13 cellular contexts compared by ENCODE assay signal in the genomic region with DNA sequence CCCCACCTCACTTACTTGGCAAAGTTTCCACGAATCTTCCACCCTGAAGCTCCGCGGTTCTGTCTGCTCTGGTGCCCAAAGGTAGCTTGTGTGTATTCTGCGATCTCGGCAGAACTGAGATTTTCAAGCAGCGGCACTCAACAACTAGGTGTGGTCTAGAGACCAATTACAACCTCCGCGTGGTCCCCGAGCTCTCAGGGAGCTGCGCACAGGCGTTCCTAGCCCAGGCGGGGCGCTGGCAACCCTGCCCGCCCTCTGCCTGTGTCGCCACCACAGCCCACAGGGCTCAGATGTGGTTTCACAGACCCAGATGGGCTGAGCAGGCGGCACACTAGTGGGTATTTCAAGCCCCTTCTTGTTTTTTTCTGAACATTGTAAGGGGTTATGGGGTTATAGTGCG. TPM values are rescaled to one million over a fixed set of nuclear protein-coding genes. Genes with fewer than 3 reads are reported as not detected.
DNase-seq lines count a peak whose midpoint lies in the region; ATAC-seq, FAIRE-seq and TF ChIP-seq lines count a peak whose summit lies in the region.
"Had no signal": no experiment of that assay in that cellular context is flagged by ENCODE, and none has a peak within 500 bp of the region (broad histone marks: within the 10 kb centered on the region; RNA-seq: fewer than 3 reads in every experiment).

No MANE protein-coding gene starts in this region.

- no CpG with 5 or more reads among the region's 17 CpGs for WGBS in H9 (ENCODE audit: extremely low coverage, insufficient read length, low lambda C conversion rate)

- CTCF ChIA-PET in PC-9 (lab: Charles Lee), result no interaction called here

- H3K36me3 ChIP-seq in GM23338 (ENCODE audit: insufficient read depth), result peaks cover 11% of the 10 kb centered on the region
- H3K36me3 ChIP-seq in kidney (ENCODE audit: control insufficient read depth in 1 of 2, insufficient read depth in 2 of 2, low read length in 2 of 2), result peaks cover 9 to 41% of the 10 kb centered on the region in 2 donors
- H3K36me3 ChIP-seq in PC-9 (ENCODE audit: low read depth), result peaks cover 12% of the 10 kb centered on the region

- H4K91ac ChIP-seq in H9 (ENCODE audit: insufficient read length, low read depth, low read length), result no peak overlapping the region

- H2BK12ac ChIP-seq in H9 (ENCODE audit: insufficient read length, low read depth, low read length), result no peak overlapping the region

- H3K4me1 Mint-ChIP-seq in GM23338, result peaks cover 26% of the 10 kb centered on the region
- H3K4me1 Mint-ChIP-seq in H9, result peaks cover 20 to 26% of the 10 kb centered on the region in 2 experiments

- H2AK5ac ChIP-seq in H9 (ENCODE audit: insufficient read length, low read length), result no peak overlapping the region

- H2BK5ac ChIP-seq in H9 (ENCODE audit: insufficient read length, low read length), result no peak overlapping the region

- H3K27ac Mint-ChIP-seq in GM23338 (no peak overlapping the region), H9 (0 out of 7 replicates have a peak overlapping the region, but pooled peaks of 1 of the 3 experiments have one; percentile 44)

- H2BK15ac ChIP-seq in H9 (ENCODE audit: low read depth, low read length), result no peak overlapping the region

- no peaks in the 10 kb centered on the region for H3K27me3 ChIP-seq in GM23338 (ENCODE audit: insufficient read depth)
- H3K27me3 ChIP-seq in PC-9 (ENCODE audit: insufficient read depth, low read depth), result no peaks in the 10 kb centered on the region
- no peaks in the 10 kb centered on the region for H3K27me3 ChIP-seq in H9 (ENCODE audit: insufficient read depth, low read length)
- H3K27me3 ChIP-seq: right lobe of liver, tibial artery had no signal

- no peak overlapping the region for H3K23ac ChIP-seq in H9 (ENCODE audit: insufficient read length, low read depth, low read length)

- H3K79me2 ChIP-seq in GM23338 (replicated peaks; ENCODE audit: insufficient read depth), result peaks cover 27% of the 10 kb centered on the region
- peaks cover 29% of the 10 kb centered on the region for H3K79me2 ChIP-seq in PC-9 (ENCODE audit: low read depth)
- peaks cover 7% of the 10 kb centered on the region; the same call in 1 of the 2 replicates for H3K79me2 ChIP-seq in H9 (ENCODE audit: insufficient read depth, low read length)

- H3K79me1 ChIP-seq in H9 (ENCODE audit: insufficient read depth, low read depth, low read length, poor library complexity, severe bottlenecking), result peaks cover 6% of the 10 kb centered on the region

- no peaks in the 10 kb centered on the region for H3K9me2 ChIP-seq in GM23338 (ENCODE audit: insufficient read depth)
- no peaks in the 10 kb centered on the region for H3K9me2 ChIP-seq in PC-9 (ENCODE audit: insufficient read depth)

- H4K8ac ChIP-seq in H9 (replicated peaks; ENCODE audit: insufficient read length, low read depth, low read length), result no peak overlapping the region

- H3K18ac ChIP-seq in H9 (ENCODE audit: insufficient read length, low read depth, low read length), result no peak overlapping the region

- no peak for DNase-seq in GM23338 (ENCODE audit: low spot score)
- peak; percentile 8 for DNase-seq in activated CD4-positive, alpha-beta T cell treated with anti-CD3 and anti-CD28 coated beads, Interleukin-2, amount 50 U/mL, for 1 hour
- peak; percentile 77 for DNase-seq in kidney
- DNase-seq in PC-9, result no peak
- DNase-seq in H9, result no peak
- DNase-seq: islet precursor cell, right lobe of liver, tibial artery had no signal

- H3F3A ChIP-seq in GM23338 (replicated peaks; ENCODE audit: low read depth) (peaks cover 15% of the 10 kb centered on the region), PC-9 (ENCODE audit: insufficient read depth, low read depth) (peaks cover 16% of the 10 kb centered on the region; the same call in 1 of the 2 replicates)

- H4K5ac ChIP-seq in H9 (ENCODE audit: insufficient read length, low read depth, low read length), result no peak overlapping the region

- H3K9me3 Mint-ChIP-seq in GM23338 (no peaks in the 10 kb centered on the region), H9 (no peaks in the 10 kb centered on the region)

- peak overlapping the region; percentile 63 for H3K4me3 Mint-ChIP-seq in GM23338
- H3K4me3 Mint-ChIP-seq in H9, result peak overlapping the region in 1 of 2 experiments; percentile 79; a peak in 3 of 5 replicates

- H3K27me3 Mint-ChIP-seq in GM23338 (ENCODE audit: insufficient read depth, low read depth, poor library complexity), result peaks cover 8% of the 10 kb centered on the region
- H3K27me3 Mint-ChIP-seq in H9 (ENCODE audit: low read depth), result no peaks in the 10 kb centered on the region; the same call in 1 of the 2 replicates

- H3K9me3 ChIP-seq in kidney (ENCODE audit: control insufficient read depth in 1 of 2, low read length in 2 of 2) (no peaks in the 10 kb centered on the region), PC-9 (ENCODE audit: insufficient read depth, low read depth) (no peaks in the 10 kb centered on the region), H9 (ENCODE audit: control insufficient read depth, low read depth, low read length) (no peaks in the 10 kb centered on the region)
- H3K9me3 ChIP-seq: right lobe of liver, tibial artery had no signal

- no peak overlapping the region; the same call in 1 of the 2 replicates for H3K4me2 ChIP-seq in GM23338
- H3K4me2 ChIP-seq in PC-9, result no peak overlapping the region
- H3K4me2 ChIP-seq in H9 (ENCODE audit: insufficient read depth, insufficient read length, low read length), result no peak overlapping the region

- no peak overlapping the region for H2AFZ ChIP-seq in GM23338
- no peak overlapping the region for H2AFZ ChIP-seq in PC-9
- H2AFZ ChIP-seq in H9 (ENCODE audit: low read length), result no peak overlapping the region

- intact Hi-C loops in kidney (cut with DNase I), result no loop called here
- intact Hi-C loops in PC-9 (cut with micrococcal nuclease; ENCODE audit: unreplicated experiment), result no loop called here

- H2BK20ac ChIP-seq in H9 (ENCODE audit: low read depth, low read length, poor library complexity, severe bottlenecking), result no peak overlapping the region

- ATAC-seq in GM23338 (no peak), GM21367 (IDR thresholded peaks at IDR 0.05; ENCODE audit: unreplicated experiment) (no peak), GM21423 (IDR thresholded peaks at IDR 0.05; ENCODE audit: unreplicated experiment) (no peak)
- ATAC-seq: right lobe of liver had no signal

- H3K36me3 Mint-ChIP-seq in GM23338 (ENCODE audit: low read depth) (peaks cover 28% of the 10 kb centered on the region), H9 (ENCODE audit: insufficient read depth in 1 of 3, low read depth in 3 of 3) (peaks cover 15 to 37% (median 23%) of the 10 kb centered on the region in 3 experiments)

- H3K27ac ChIP-seq in 22Rv1 (peak overlapping the region; percentile 95), GM23338 (ENCODE audit: low read depth) (no peak overlapping the region), kidney (ENCODE audit: low read depth in 2 of 2, low read length in 2 of 2) (no peak overlapping the region), PC-9 (no peak overlapping the region), H9 (ENCODE audit: insufficient read length, low read depth, low read length) (no peak overlapping the region)
- H3K27ac ChIP-seq: right lobe of liver had no signal

- H3K4me1 ChIP-seq in GM23338 (ENCODE audit: insufficient read depth) (peaks cover 17% of the 10 kb centered on the region), kidney (ENCODE audit: control insufficient read depth in 1 of 2, insufficient read depth in 1 of 2, low read depth in 1 of 2, low read length in 2 of 2) (peaks cover 0 to 15% of the 10 kb centered on the region in 2 donors), PC-9 (replicated peaks; ENCODE audit: insufficient read depth) (peaks cover 21% of the 10 kb centered on the region), H9 (ENCODE audit: insufficient read depth, low read length) (no peaks in the 10 kb centered on the region; the same call in 1 of the 2 replicates)

- H3K14ac ChIP-seq in H9 (ENCODE audit: insufficient read depth, low read length), result no peak overlapping the region

- no TSS peak for BruUV-seq in PC-9 (replicated peaks; lab: Mats Ljungman, UMichigan)

- H2BK120ac ChIP-seq in H9 (ENCODE audit: low read depth, low read length, poor library complexity, severe bottlenecking), result no peak overlapping the region

- peaks cover 10% of the 10 kb centered on the region for H3K23me2 ChIP-seq in H9 (ENCODE audit: insufficient read length, low read depth, low read length, poor library complexity, severe bottlenecking)

- H3K4me3 ChIP-seq in GM23338 (no peak overlapping the region), kidney (ENCODE audit: low read length in 2 of 2) (no peak overlapping the region), PC-9 (no peak overlapping the region)

- no peak overlapping the region for H3K56ac ChIP-seq in H9 (ENCODE audit: insufficient read length, low read depth, low read length)

- H4K20me1 ChIP-seq in GM23338 (replicated peaks; ENCODE audit: insufficient read depth) (peaks cover 9% of the 10 kb centered on the region; the same call in 1 of the 2 replicates), PC-9 (ENCODE audit: insufficient read depth) (peaks cover 12% of the 10 kb centered on the region; the same call in 1 of the 2 replicates), H9 (ENCODE audit: control insufficient read depth, insufficient read depth, insufficient read length) (no peaks in the 10 kb centered on the region)

- no peak for FAIRE-seq in kidney (lab: Jason Lieb, UNC)
- FAIRE-seq: RCC 7860 had no signal

- no peak overlapping the region for H3T11ph ChIP-seq in H9 (ENCODE audit: low read length)

- no peak overlapping the region for H3K4ac ChIP-seq in H9 (ENCODE audit: low read depth, low read length)

- H3K9ac ChIP-seq in kidney (ENCODE audit: low read length in 2 of 2) (no peak overlapping the region), H9 (ENCODE audit: extremely low read depth, insufficient read length, low read length) (no peak overlapping the region)

- TF ChIP-seq CTCF in 22Rv1 (IDR thresholded peaks at IDR 0.05) (no peak), GM23338 (conservative IDR thresholded peaks at IDR 0.05; ENCODE audit: low read depth in 2 of 2) (no peak), kidney (IDR thresholded peaks at IDR 0.05; ENCODE audit: borderline replicate concordance, extremely low read depth, insufficient read depth) (no peak), PC-9 (conservative IDR thresholded peaks at IDR 0.05) (no peak), H9 (conservative IDR thresholded peaks at IDR 0.05) (no peak)

- POLR2A ChIA-PET in PC-9 (lab: Charles Lee; ENCODE audit: unreplicated experiment), result no interaction called here

RNA-seq across cellular contexts. Expression of a gene that starts 1.5 kb away (rescaled TPM):
- total RNA-seq in GM23338 (2014; rRNA removed; shearing (Covaris generic)), result 71.7 and 72.0 TPM in 2 replicates
- polyA plus RNA-seq in GM23338 (2016; fragmentation: Nextera tagmentation; extraction: Ambion mirVana) (77.0 and 82.7 TPM in 2 replicates), kidney (ENCODE audit: insufficient read depth, low read depth, low replicate concordance) (97.7 TPM)
- total RNA-seq in kidney (43.7 TPM), PC-9 (2021) (47.9 and 51.7 TPM in 2 replicates), H9 (2021) (70.0 and 74.6 TPM in 2 replicates)

RNA-seq across cellular contexts. Expression of a gene that starts 23.8 kb away (rescaled TPM):
- total RNA-seq in GM23338 (2014; rRNA removed; shearing (Covaris generic)), result 0.80 and 0.89 TPM in 2 replicates
- 1.8 and 2.4 TPM in 2 replicates for polyA plus RNA-seq in GM23338 (2016; fragmentation: Nextera tagmentation; extraction: Ambion mirVana)
- total RNA-seq in kidney, result 0.35 TPM
- 8.0 TPM for polyA plus RNA-seq in kidney (ENCODE audit: insufficient read depth, low read depth, low replicate concordance)
- total RNA-seq in PC-9 (2021), result 2.8 and 3.1 TPM in 2 replicates
- 0.92 and 1.0 TPM in 2 replicates for total RNA-seq in H9 (2021)

RNA-seq across cellular contexts. Expression of a gene that starts 39.0 kb away (rescaled TPM):
- 33.4 and 48.0 TPM in 2 replicates for total RNA-seq in GM23338 (2014; rRNA removed; shearing (Covaris generic))
- 19.5 and 20.6 TPM in 2 replicates for polyA plus RNA-seq in GM23338 (2016; fragmentation: Nextera tagmentation; extraction: Ambion mirVana)
- total RNA-seq in kidney, result 20.1 TPM
- 11.1 TPM for polyA plus RNA-seq in kidney (ENCODE audit: insufficient read depth, low read depth, low replicate concordance)
- 18.1 and 20.2 TPM in 2 replicates for total RNA-seq in PC-9 (2021)
- 44.3 and 45.9 TPM in 2 replicates for total RNA-seq in H9 (2021)

RNA-seq across cellular contexts. Expression of a gene that starts 44.4 kb away (rescaled TPM):
- not detected in 2 replicates for total RNA-seq in GM23338 (2014; rRNA removed; shearing (Covaris generic))
- polyA plus RNA-seq in GM23338 (2016; fragmentation: Nextera tagmentation; extraction: Ambion mirVana) (0.45 TPM in 1 of 2 replicates, not detected in the other), kidney (ENCODE audit: insufficient read depth, low read depth, low replicate concordance) (7.9 TPM)
- total RNA-seq in kidney (4.8 TPM), PC-9 (2021) (0.39 and 0.83 TPM in 2 replicates), H9 (2021) (0.46 and 0.53 TPM in 2 replicates)

RNA-seq across cellular contexts. Expression of a gene that starts 53.3 kb away (rescaled TPM):
- not detected in 2 replicates for total RNA-seq in GM23338 (2014; rRNA removed; shearing (Covaris generic))
- not detected in 2 replicates for polyA plus RNA-seq in GM23338 (2016; fragmentation: Nextera tagmentation; extraction: Ambion mirVana)
- not detected for total RNA-seq in kidney
- polyA plus RNA-seq in kidney (ENCODE audit: insufficient read depth, low read depth, low replicate concordance), result not detected
- total RNA-seq in PC-9 (2021), result not detected in 2 replicates
- total RNA-seq in H9 (2021), result not detected in 2 replicates
- total RNA-seq: endothelial cell of umbilical vein, right lobe of liver had no signal
- polyA plus RNA-seq: endothelial cell of umbilical vein had no signal

Comparison
In these comparisons a context has a peak if more than half of its experiments do, and no peak if none do; other contexts are left out.
1. DNase-seq: peak in activated CD4-positive, alpha-beta T cell treated with anti-CD3 and anti-CD28 coated beads, Interleukin-2, amount 50 U/mL, for 1 hour (single experiment) and kidney (single experiment); none in GM23338 (single experiment), PC-9 (0 of 2) and H9 (single experiment).